In the genomic region with DNA sequence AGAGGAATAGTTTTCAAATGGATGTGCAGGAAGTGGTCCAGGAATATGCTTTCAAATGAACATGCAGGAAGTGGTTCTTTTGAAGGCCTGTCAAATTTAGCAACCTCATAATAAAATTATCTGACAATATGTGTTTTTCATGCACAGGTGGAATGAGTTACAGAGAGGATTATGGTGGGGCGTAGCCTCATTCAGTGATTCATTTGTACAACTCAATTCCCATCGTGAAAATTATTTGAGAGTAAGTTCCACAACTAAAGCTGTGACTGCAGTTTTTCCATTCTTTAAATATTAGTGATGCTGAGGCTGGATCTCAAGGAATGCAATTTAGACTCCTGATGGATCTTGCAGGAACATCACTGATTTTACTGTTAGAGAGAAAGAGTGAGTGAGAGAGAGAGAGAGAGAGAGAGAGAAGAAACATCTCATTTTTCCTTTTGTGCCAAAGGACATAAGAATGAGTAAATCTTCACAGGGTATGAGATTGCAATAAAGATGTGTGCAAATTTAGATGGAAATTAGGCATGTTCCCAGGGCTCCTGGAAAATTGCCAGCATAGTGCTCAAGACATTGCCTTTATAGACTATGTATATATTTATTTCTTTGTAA, we compare ENCODE assay signal across 1 cellular context.
TF ChIP-seq lines count a peak whose summit lies in the region.

No MANE protein-coding gene starts in this region.

TF ChIP-seq in SK-N-SH, 30 proteins besides CTCF, POLR2A, EP300 and RAD21 (continued from another document):
- TF ChIP-seq, protein P1, sequence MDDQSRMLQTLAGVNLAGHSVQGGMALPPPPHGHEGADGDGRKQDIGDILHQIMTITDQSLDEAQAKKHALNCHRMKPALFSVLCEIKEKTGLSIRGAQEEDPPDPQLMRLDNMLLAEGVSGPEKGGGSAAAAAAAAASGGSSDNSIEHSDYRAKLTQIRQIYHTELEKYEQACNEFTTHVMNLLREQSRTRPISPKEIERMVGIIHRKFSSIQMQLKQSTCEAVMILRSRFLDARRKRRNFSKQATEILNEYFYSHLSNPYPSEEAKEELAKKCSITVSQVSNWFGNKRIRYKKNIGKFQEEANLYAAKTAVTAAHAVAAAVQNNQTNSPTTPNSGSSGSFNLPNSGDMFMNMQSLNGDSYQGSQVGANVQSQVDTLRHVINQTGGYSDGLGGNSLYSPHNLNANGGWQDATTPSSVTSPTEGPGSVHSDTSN (IDR thresholded peaks at IDR 0.05): peak; percentile 74
- TF ChIP-seq MXI1 (IDR thresholded peaks at IDR 0.05; ENCODE audit: low read depth, low read length) (no peak), TCF12 (IDR thresholded peaks at IDR 0.05) (peak; percentile 73), NFIC (IDR thresholded peaks at IDR 0.05; ENCODE audit: borderline replicate concordance) (no peak; the same call in 1 of the 2 replicates), TEAD4 (IDR thresholded peaks at IDR 0.05; ENCODE audit: borderline replicate concordance, insufficient read depth) (peak; percentile 36; the same call in 1 of the 2 replicates)
- TF ChIP-seq, protein P2, sequence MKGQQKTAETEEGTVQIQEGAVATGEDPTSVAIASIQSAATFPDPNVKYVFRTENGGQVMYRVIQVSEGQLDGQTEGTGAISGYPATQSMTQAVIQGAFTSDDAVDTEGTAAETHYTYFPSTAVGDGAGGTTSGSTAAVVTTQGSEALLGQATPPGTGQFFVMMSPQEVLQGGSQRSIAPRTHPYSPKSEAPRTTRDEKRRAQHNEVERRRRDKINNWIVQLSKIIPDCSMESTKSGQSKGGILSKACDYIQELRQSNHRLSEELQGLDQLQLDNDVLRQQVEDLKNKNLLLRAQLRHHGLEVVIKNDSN (IDR thresholded peaks at IDR 0.05; ENCODE audit: borderline replicate concordance, low read depth): no peak
